8 cellular contexts compared by ENCODE assay signal in the genomic region with DNA sequence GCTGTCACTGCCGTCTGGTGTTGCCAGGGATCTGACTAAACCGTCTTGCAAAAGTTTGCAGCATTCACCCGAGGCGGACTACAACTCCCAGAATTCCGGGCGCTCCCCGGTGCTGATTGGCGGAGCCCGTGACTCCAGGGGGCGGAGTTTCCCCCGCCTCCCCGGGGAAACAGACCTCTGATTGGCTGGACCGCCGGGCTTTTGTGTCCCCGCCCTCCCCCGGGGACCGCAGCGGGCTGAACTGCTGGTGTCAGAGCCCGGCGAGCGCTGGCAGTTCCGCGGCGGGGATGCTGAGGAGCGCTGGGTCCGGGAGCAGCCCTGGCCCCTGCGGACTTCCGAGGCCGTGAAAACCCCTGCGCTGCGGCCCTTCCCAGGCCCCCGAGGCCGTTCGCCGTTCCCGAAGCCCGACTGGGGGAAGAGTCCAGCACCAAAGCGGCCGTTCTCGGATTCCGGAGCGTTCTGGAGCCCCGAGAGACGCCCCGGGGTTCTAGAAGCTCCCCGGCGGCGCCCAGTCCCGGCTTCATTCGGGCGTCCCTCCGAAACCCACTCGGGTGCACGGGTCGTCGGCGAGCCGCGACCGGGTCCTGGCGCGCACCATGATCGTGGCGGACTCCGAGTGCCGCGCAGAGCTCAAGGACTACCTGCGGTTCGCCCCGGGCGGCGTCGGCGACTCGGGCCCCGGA. TPM values are rescaled to one million over a fixed set of nuclear protein-coding genes. Genes with fewer than 3 reads are reported as not detected.
DNase-seq lines count a peak whose midpoint lies in the region; ATAC-seq and TF ChIP-seq lines count a peak whose summit lies in the region.

A gene with protein sequence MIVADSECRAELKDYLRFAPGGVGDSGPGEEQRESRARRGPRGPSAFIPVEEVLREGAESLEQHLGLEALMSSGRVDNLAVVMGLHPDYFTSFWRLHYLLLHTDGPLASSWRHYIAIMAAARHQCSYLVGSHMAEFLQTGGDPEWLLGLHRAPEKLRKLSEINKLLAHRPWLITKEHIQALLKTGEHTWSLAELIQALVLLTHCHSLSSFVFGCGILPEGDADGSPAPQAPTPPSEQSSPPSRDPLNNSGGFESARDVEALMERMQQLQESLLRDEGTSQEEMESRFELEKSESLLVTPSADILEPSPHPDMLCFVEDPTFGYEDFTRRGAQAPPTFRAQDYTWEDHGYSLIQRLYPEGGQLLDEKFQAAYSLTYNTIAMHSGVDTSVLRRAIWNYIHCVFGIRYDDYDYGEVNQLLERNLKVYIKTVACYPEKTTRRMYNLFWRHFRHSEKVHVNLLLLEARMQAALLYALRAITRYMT (plus strand): TSS at position 267 of the 683 bp plus-strand sequence. CDS start 330 bp downstream, at position 597.

- peaks cover 23% of the 10 kb centered on the region; the same call in 1 of the 2 replicates for H3K79me2 ChIP-seq in H9 (ENCODE audit: insufficient read depth, low read length)

- H3K4me3 Mint-ChIP-seq in H9, result peak within 1 kb of the TSS; percentile 81 to 83
- H3K4me3 Mint-ChIP-seq in nephron progenitor cell, result peak within 1 kb of the TSS; percentile 84
- H3K4me3 Mint-ChIP-seq in stimulated activated naive CD8-positive, alpha-beta T cell treated with anti-CD3 and anti-CD28 coated beads, Interleukin-15, amount 100 ng/mL, for 72 hours, result peak within 1 kb of the TSS; percentile 89 to 93

- H2AFZ ChIP-seq in H9 (ENCODE audit: low read length), result no peak within 1 kb of the TSS

- H3K4me1 ChIP-seq in H9 (ENCODE audit: insufficient read depth, low read length), result no peaks in the 10 kb centered on the region

- H3K27me3 ChIP-seq in H9 (ENCODE audit: insufficient read depth, low read length) (no peaks in the 10 kb centered on the region), MG63 (no peaks in the 10 kb centered on the region)

- H2AK5ac ChIP-seq in H9 (ENCODE audit: insufficient read length, low read length), result no peak within 1 kb of the TSS

- no peak within 1 kb of the TSS for H2BK15ac ChIP-seq in H9 (ENCODE audit: low read depth, low read length)

- H3K4ac ChIP-seq in H9 (ENCODE audit: low read depth, low read length), result no peak within 1 kb of the TSS

- no CpG with 5 or more reads among the region's 76 CpGs for WGBS in H9 (ENCODE audit: extremely low coverage, insufficient read length, low lambda C conversion rate)

- H3K9ac ChIP-seq in H9 (ENCODE audit: extremely low read depth, insufficient read length, low read length), result peak within 1 kb of the TSS; percentile 60

- H3K23me2 ChIP-seq in H9 (ENCODE audit: insufficient read length, low read depth, low read length, poor library complexity, severe bottlenecking), result peaks cover 7% of the 10 kb centered on the region

- H3K9me3 Mint-ChIP-seq in H9 (no peaks in the 10 kb centered on the region), nephron progenitor cell (no peaks in the 10 kb centered on the region)
- peaks cover 0 to 4% of the 10 kb centered on the region in 2 donors for H3K9me3 Mint-ChIP-seq in stimulated activated naive CD8-positive, alpha-beta T cell treated with anti-CD3 and anti-CD28 coated beads, Interleukin-15, amount 100 ng/mL, for 72 hours

- H4K20me1 ChIP-seq in H9 (ENCODE audit: control insufficient read depth, insufficient read depth, insufficient read length), result no peaks in the 10 kb centered on the region

- H3K23ac ChIP-seq in H9 (ENCODE audit: insufficient read length, low read depth, low read length), result no peak within 1 kb of the TSS

- no peak within 1 kb of the TSS for H4K8ac ChIP-seq in H9 (replicated peaks; ENCODE audit: insufficient read length, low read depth, low read length)

- H3K79me1 ChIP-seq in H9 (ENCODE audit: insufficient read depth, low read depth, low read length, poor library complexity, severe bottlenecking), result peaks cover 3% of the 10 kb centered on the region

- H4K5ac ChIP-seq in H9 (ENCODE audit: insufficient read length, low read depth, low read length), result no peak within 1 kb of the TSS

- TF ChIP-seq CTCF in H9 (conservative IDR thresholded peaks at IDR 0.05) (no peak), fibroblast of the aortic adventitia (IDR thresholded peaks at IDR 0.05; ENCODE audit: insufficient read depth, low read length) (no peak), nephron progenitor cell (IDR thresholded peaks at IDR 0.05) (no peak)

- no peak within 1 kb of the TSS for H4K91ac ChIP-seq in H9 (ENCODE audit: insufficient read length, low read depth, low read length)

- H3K14ac ChIP-seq in H9 (ENCODE audit: insufficient read depth, low read length), result peak within 1 kb of the TSS; percentile 88

- H3K4me3 ChIP-seq in MG63 (peak within 1 kb of the TSS; percentile 85), fibroblast of the aortic adventitia (ENCODE audit: low read depth, low read length) (peak within 1 kb of the TSS; percentile 91)

- H2BK12ac ChIP-seq in H9 (ENCODE audit: insufficient read length, low read depth, low read length), result no peak within 1 kb of the TSS

- H3K4me2 ChIP-seq in H9 (ENCODE audit: insufficient read depth, insufficient read length, low read length), result peak within 1 kb of the TSS; percentile 85

- DNase-seq in ELR (ENCODE audit: low read depth), result peak; percentile 99
- DNase-seq in H9, result peak; percentile 99
- peak; percentile 98 for DNase-seq in MG63
- peak; percentile 83 for DNase-seq in SHP77 treated with DMSO at 0.1 percent for 48 hours (lab: John Stamatoyannopoulos, UW)
- peak; percentile 94 for DNase-seq in activated gamma-delta T cell (lab: John Stamatoyannopoulos, UW)
- DNase-seq in fibroblast of the aortic adventitia (ENCODE audit: low read depth), result peak; percentile 99
- peak; percentile 99 for DNase-seq in nephron progenitor cell
- DNase-seq in stimulated activated naive CD8-positive, alpha-beta T cell treated with anti-CD3 and anti-CD28 coated beads, Interleukin-15, amount 100 ng/mL, for 72 hours, result peak; percentile 100

- H2BK5ac ChIP-seq in H9 (ENCODE audit: insufficient read length, low read length), result no peak within 1 kb of the TSS

- no peak within 1 kb of the TSS for H2BK120ac ChIP-seq in H9 (ENCODE audit: low read depth, low read length, poor library complexity, severe bottlenecking)

- H3K56ac ChIP-seq in H9 (ENCODE audit: insufficient read length, low read depth, low read length), result no peak within 1 kb of the TSS

- peaks cover 3 to 7% (median 4%) of the 10 kb centered on the region in 3 experiments; a peak in 4 of 7 replicates for H3K36me3 Mint-ChIP-seq in H9 (ENCODE audit: insufficient read depth in 1 of 3, low read depth in 3 of 3)
- no peaks in the 10 kb centered on the region for H3K36me3 Mint-ChIP-seq in nephron progenitor cell (ENCODE audit: low read depth)

- peak within 1 kb of the TSS; percentile 85 for H3K18ac ChIP-seq in H9 (ENCODE audit: insufficient read length, low read depth, low read length)

- H3K27ac ChIP-seq in H9 (ENCODE audit: insufficient read length, low read depth, low read length), result no peak within 1 kb of the TSS

- H3K4me1 Mint-ChIP-seq in H9 (peaks cover 30 to 31% of the 10 kb centered on the region in 2 experiments), nephron progenitor cell (peaks cover 44% of the 10 kb centered on the region)
- H3K4me1 Mint-ChIP-seq in stimulated activated naive CD8-positive, alpha-beta T cell treated with anti-CD3 and anti-CD28 coated beads, Interleukin-15, amount 100 ng/mL, for 72 hours, result peaks cover 68% of the 10 kb centered on the region

- H3K27ac Mint-ChIP-seq in H9 (peak within 1 kb of the TSS in 2 of 3 experiments; percentile 18 to 81; a peak in 4 of 7 replicates), nephron progenitor cell (no peak within 1 kb of the TSS)
- peak within 1 kb of the TSS; percentile 100 for H3K27ac Mint-ChIP-seq in stimulated activated naive CD8-positive, alpha-beta T cell treated with anti-CD3 and anti-CD28 coated beads, Interleukin-15, amount 100 ng/mL, for 72 hours

- no peak within 1 kb of the TSS for H2BK20ac ChIP-seq in H9 (ENCODE audit: low read depth, low read length, poor library complexity, severe bottlenecking)

- H3K36me3 ChIP-seq in MG63, result peaks cover 9% of the 10 kb centered on the region; the same call in 1 of the 2 replicates

- no peak within 1 kb of the TSS for H3T11ph ChIP-seq in H9 (ENCODE audit: low read length)

- no peaks in the 10 kb centered on the region for H3K9me3 ChIP-seq in H9 (ENCODE audit: control insufficient read depth, low read depth, low read length)
- no peaks in the 10 kb centered on the region for H3K9me3 ChIP-seq in MG63

- no peaks in the 10 kb centered on the region; the same call in 1 of the 2 replicates for H3K27me3 Mint-ChIP-seq in H9 (ENCODE audit: low read depth)
- peaks cover 14% of the 10 kb centered on the region for H3K27me3 Mint-ChIP-seq in nephron progenitor cell (ENCODE audit: low read depth, poor library complexity)
- H3K27me3 Mint-ChIP-seq in stimulated activated naive CD8-positive, alpha-beta T cell treated with anti-CD3 and anti-CD28 coated beads, Interleukin-15, amount 100 ng/mL, for 72 hours, result no peaks in the 10 kb centered on the region

- ATAC-seq in stimulated activated naive CD8-positive, alpha-beta T cell treated with anti-CD3 and anti-CD28 coated beads, Interleukin-15, amount 100 ng/mL, for 72 hours, result peak; percentile 96

RNA-seq across cellular contexts. Expression of the gene that starts here (rescaled TPM):
- total RNA-seq in H9 (2021) (24.6 and 24.7 TPM in 2 replicates), fibroblast of the aortic adventitia (ENCODE audit: low replicate concordance) (33.2 and 47.4 TPM in 2 replicates)
- total RNA-seq in MG63 (2014; rRNA removed; shearing (Covaris generic); ENCODE audit: low replicate concordance), result 13.4 and 19.0 TPM in 2 replicates
